In genomic region chr6:88680654-88681053, GRCh38 we compare ENCODE assay signal across 1 cellular context.
TF ChIP-seq lines count a peak whose summit lies in the region.

No MANE protein-coding gene starts in this region.

TF ChIP-seq in K562, 482 proteins besides CTCF, POLR2A, EP300 and RAD21 (continued from another document):
- TF ChIP-seq IRF2 (CRISPR knock-in tag; IDR thresholded peaks at IDR 0.05) (no peak), FOXJ3 (CRISPR knock-in tag; IDR thresholded peaks at IDR 0.05) (no peak), SRSF1 (IDR thresholded peaks at IDR 0.05; ENCODE audit: low read depth, low read length) (no peak)
TF ChIP-seq in K562: peak in this region for 4.
